1 cellular context compared by ENCODE assay signal in the genomic region with DNA sequence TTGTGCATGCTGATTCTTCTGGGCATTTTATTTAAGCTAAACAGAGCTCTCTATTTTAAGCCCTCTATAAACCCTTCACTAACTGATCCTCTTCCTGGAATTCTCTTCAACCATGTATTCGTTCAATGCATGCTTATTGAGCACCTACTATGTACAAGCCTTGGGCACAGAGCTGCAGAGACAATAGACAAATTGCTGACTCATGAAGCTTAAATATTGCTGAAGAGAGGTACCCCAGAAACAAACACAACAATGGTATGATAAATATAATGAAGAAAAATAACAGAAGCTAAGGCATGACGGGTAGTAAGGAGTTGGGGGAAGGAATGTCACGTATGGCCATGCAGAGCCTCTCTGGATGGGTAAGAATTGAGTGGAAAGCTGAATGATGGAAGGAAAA.
TF ChIP-seq lines count a peak whose summit lies in the region.

No MANE protein-coding gene starts in this region.

TF ChIP-seq in K562, 482 proteins besides CTCF, POLR2A, EP300 and RAD21 (continued from another document):
- TF ChIP-seq, protein P1, sequence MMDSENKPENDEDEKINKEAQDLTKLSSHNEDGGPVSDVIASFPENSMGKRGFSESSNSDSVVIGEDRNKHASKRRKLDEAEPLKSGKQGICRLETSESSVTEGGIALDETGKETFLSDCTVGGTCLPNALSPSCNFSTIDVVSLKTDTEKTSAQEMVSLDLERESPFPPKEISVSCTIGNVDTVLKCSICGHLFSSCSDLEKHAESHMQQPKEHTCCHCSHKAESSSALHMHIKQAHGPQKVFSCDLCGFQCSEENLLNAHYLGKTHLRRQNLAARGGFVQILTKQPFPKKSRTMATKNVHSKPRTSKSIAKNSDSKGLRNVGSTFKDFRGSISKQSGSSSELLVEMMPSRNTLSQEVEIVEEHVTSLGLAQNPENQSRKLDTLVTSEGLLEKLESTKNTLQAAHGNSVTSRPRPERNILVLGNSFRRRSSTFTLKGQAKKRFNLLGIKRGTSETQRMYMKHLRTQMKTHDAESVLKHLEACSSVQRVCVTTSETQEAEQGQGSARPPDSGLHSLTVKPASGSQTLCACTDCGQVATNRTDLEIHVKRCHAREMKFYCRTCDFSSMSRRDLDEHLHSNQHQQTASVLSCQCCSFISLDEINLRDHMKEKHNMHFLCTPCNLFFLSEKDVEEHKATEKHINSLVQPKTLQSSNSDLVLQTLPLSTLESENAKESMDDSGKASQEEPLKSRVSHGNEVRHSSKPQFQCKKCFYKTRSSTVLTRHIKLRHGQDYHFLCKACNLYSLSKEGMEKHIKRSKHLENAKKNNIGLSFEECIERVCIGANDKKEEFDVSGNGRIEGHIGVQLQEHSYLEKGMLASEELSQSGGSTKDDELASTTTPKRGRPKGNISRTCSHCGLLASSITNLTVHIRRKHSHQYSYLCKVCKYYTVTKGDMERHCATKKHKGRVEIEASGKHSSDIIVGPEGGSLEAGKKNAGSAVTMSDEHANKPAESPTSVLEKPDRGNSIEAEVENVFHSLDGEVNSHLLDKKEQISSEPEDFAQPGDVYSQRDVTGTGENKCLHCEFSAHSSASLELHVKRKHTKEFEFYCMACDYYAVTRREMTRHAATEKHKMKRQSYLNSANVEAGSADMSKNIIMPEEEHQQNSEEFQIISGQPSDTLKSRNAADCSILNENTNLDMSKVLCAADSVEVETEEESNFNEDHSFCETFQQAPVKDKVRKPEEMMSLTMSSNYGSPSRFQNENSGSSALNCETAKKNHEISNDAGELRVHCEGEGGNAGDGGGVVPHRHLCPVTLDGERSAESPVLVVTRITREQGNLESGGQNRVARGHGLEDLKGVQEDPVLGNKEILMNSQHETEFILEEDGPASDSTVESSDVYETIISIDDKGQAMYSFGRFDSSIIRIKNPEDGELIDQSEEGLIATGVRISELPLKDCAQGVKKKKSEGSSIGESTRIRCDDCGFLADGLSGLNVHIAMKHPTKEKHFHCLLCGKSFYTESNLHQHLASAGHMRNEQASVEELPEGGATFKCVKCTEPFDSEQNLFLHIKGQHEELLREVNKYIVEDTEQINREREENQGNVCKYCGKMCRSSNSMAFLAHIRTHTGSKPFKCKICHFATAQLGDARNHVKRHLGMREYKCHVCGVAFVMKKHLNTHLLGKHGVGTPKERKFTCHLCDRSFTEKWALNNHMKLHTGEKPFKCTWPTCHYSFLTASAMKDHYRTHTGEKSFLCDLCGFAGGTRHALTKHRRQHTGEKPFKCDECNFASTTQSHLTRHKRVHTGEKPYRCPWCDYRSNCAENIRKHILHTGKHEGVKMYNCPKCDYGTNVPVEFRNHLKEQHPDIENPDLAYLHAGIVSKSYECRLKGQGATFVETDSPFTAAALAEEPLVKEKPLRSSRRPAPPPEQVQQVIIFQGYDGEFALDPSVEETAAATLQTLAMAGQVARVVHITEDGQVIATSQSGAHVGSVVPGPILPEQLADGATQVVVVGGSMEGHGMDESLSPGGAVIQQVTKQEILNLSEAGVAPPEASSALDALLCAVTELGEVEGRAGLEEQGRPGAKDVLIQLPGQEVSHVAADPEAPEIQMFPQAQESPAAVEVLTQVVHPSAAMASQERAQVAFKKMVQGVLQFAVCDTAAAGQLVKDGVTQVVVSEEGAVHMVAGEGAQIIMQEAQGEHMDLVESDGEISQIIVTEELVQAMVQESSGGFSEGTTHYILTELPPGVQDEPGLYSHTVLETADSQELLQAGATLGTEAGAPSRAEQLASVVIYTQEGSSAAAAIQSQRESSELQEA (IDR thresholded peaks at IDR 0.05; ENCODE audit: low read depth) = no peak
- no peak for TF ChIP-seq ARID1B (IDR thresholded peaks at IDR 0.05)
- no peak for TF ChIP-seq DMBX1 (CRISPR knock-in tag; IDR thresholded peaks at IDR 0.05; ENCODE audit: borderline replicate concordance)
- TF ChIP-seq KDM4B (IDR thresholded peaks at IDR 0.05; ENCODE audit: borderline replicate concordance in 2 of 2, low read depth in 1 of 2) = no peak
